ENCODE assay signal across 8 cellular contexts in genomic region chr10:34994565-34995142, GRCh38.
DNase-seq lines count a peak whose midpoint lies in the region; ATAC-seq and TF ChIP-seq lines count a peak whose summit lies in the region.

No MANE protein-coding gene starts in this region.

- TF ChIP-seq CTCF in HL-60 (IDR thresholded peaks at IDR 0.05; ENCODE audit: insufficient read depth, low read length) (peak; percentile 34), psoas muscle (IDR thresholded peaks at IDR 0.05) (peak; percentile 52), coronary artery (IDR thresholded peaks at IDR 0.05) (no peak)

- H3K4me3 ChIP-seq in HL-60 (replicated peaks; ENCODE audit: insufficient read depth, low read length) (no peak overlapping the region), psoas muscle (no peak overlapping the region), coronary artery (no peak overlapping the region)

- peak overlapping the region; percentile 73 for H3K27ac Mint-ChIP-seq in activated T-helper 1 cell treated with anti-CD3 and anti-CD28 coated beads, Interleukin-12 subunit alpha, Interleukin-12 subunit beta, Interleukin-2, Interleukin-4 antibody, amounts not matched to agents 30 ng/mL and 10 ng/mL and 1 ng/mL, durations not matched to agents 14 hours and 24 hours and 36 hours

- H3K27ac ChIP-seq in HL-60 (replicated peaks), result no peak overlapping the region
- H3K27ac ChIP-seq in psoas muscle, result no peak overlapping the region
- no peak overlapping the region for H3K27ac ChIP-seq in coronary artery

- peak; percentile 57 for DNase-seq in EH (ENCODE audit: low read depth)
- peak; percentile 61 to 84 for DNase-seq in HL-60 (ENCODE audit: low read depth in 1 of 2, low spot score in 1 of 2)
- peak; percentile 94 for DNase-seq in RKO (ENCODE audit: low spot score)
- DNase-seq in activated T-helper 1 cell treated with anti-CD3 and anti-CD28 coated beads, Interleukin-12 subunit alpha, Interleukin-12 subunit beta, Interleukin-2, Interleukin-4 antibody, amounts not matched to agents 30 ng/mL and 10 ng/mL and 1 ng/mL, durations not matched to agents 14 hours and 24 hours and 36 hours (ENCODE audit: low spot score), result peak; percentile 61
- DNase-seq in head of caudate nucleus, result peak; percentile 14 to 81 (median 58)
- no peak for DNase-seq in psoas muscle
- DNase-seq in coronary artery (ENCODE audit: low spot score), result no peak

- H3K4me3 Mint-ChIP-seq in activated T-helper 1 cell treated with anti-CD3 and anti-CD28 coated beads, Interleukin-12 subunit alpha, Interleukin-12 subunit beta, Interleukin-2, Interleukin-4 antibody, amounts not matched to agents 30 ng/mL and 10 ng/mL and 1 ng/mL, durations not matched to agents 14 hours and 24 hours and 36 hours, result no peak overlapping the region

- ATAC-seq in GM21423 (IDR thresholded peaks at IDR 0.05; ENCODE audit: unreplicated experiment) (peak; percentile 86), psoas muscle (peak; percentile 24 to 58 (median 46))

- H3K9me3 Mint-ChIP-seq in activated T-helper 1 cell treated with anti-CD3 and anti-CD28 coated beads, Interleukin-12 subunit alpha, Interleukin-12 subunit beta, Interleukin-2, Interleukin-4 antibody, amounts not matched to agents 30 ng/mL and 10 ng/mL and 1 ng/mL, durations not matched to agents 14 hours and 24 hours and 36 hours, result no peaks in the 10 kb centered on the region

- H3K36me3 ChIP-seq in psoas muscle (ENCODE audit: insufficient read depth in 1 of 2, low read depth in 1 of 2), result no peaks in the 10 kb centered on the region

- WGBS in psoas muscle, 3 donors, result 28 to 37% (median 33%) methylated on average over 7 of the region's 7 CpGs

- intact Hi-C loops in activated T-helper 1 cell treated with anti-CD3 and anti-CD28 coated beads, Interleukin-12 subunit alpha, Interleukin-12 subunit beta, Interleukin-2, Interleukin-4 antibody, amounts not matched to agents 30 ng/mL and 10 ng/mL and 1 ng/mL, durations not matched to agents 14 hours and 24 hours and 36 hours (cut with micrococcal nuclease), result loop anchor here (1.0 to 10.0 kb wide), 7 partner anchors 23 to 648 kb away; partner anchors contain the start of genes CUL2 and FZD8
- intact Hi-C loops in head of caudate nucleus (cut with DNase I), result no loop called here
- intact Hi-C loops in psoas muscle (cut with DNase I), result loop anchor here in 1 of 2 donors (10.0 kb wide), 1 partner anchor 220 kb away; no protein-coding TSS in a partner anchor

- H3K27me3 Mint-ChIP-seq in activated T-helper 1 cell treated with anti-CD3 and anti-CD28 coated beads, Interleukin-12 subunit alpha, Interleukin-12 subunit beta, Interleukin-2, Interleukin-4 antibody, amounts not matched to agents 30 ng/mL and 10 ng/mL and 1 ng/mL, durations not matched to agents 14 hours and 24 hours and 36 hours (ENCODE audit: insufficient read depth), result no peaks in the 10 kb centered on the region

- H3K27me3 ChIP-seq in HL-60 (ENCODE audit: insufficient read depth, poor library complexity, severe bottlenecking), result no peaks in the 10 kb centered on the region
- no peaks in the 10 kb centered on the region for H3K27me3 ChIP-seq in psoas muscle (ENCODE audit: insufficient read depth in 3 of 3, low read length in 2 of 3)

- peaks cover 21% of the 10 kb centered on the region for H3K4me1 Mint-ChIP-seq in activated T-helper 1 cell treated with anti-CD3 and anti-CD28 coated beads, Interleukin-12 subunit alpha, Interleukin-12 subunit beta, Interleukin-2, Interleukin-4 antibody, amounts not matched to agents 30 ng/mL and 10 ng/mL and 1 ng/mL, durations not matched to agents 14 hours and 24 hours and 36 hours (ENCODE audit: low read depth)

- no peaks in the 10 kb centered on the region for H3K4me1 ChIP-seq in psoas muscle

- H3K36me3 Mint-ChIP-seq in activated T-helper 1 cell treated with anti-CD3 and anti-CD28 coated beads, Interleukin-12 subunit alpha, Interleukin-12 subunit beta, Interleukin-2, Interleukin-4 antibody, amounts not matched to agents 30 ng/mL and 10 ng/mL and 1 ng/mL, durations not matched to agents 14 hours and 24 hours and 36 hours (ENCODE audit: low read depth), result no peaks in the 10 kb centered on the region

- H3K9me3 ChIP-seq in psoas muscle, result no peaks in the 10 kb centered on the region

Comparison
In these comparisons a context has a peak if more than half of its experiments do, and no peak if none do; other contexts are left out.
1. DNase-seq: peak in EH (single experiment), HL-60 (2 of 2), RKO (single experiment), activated T-helper 1 cell treated with anti-CD3 and anti-CD28 coated beads, Interleukin-12 subunit alpha, Interleukin-12 subunit beta, Interleukin-2, Interleukin-4 antibody, amounts not matched to agents 30 ng/mL and 10 ng/mL and 1 ng/mL, durations not matched to agents 14 hours and 24 hours and 36 hours (single experiment) and head of caudate nucleus (42 of 42); none in psoas muscle (0 of 2) and coronary artery (single experiment).